ENCODE assay signal across 1 cellular context in genomic region chr7:24923172-24923865, GRCh38.
TF ChIP-seq lines count a peak whose summit lies in the region.

No MANE protein-coding gene starts in this region.

TF ChIP-seq in GM23338, 12 proteins besides CTCF, POLR2A, EP300 and RAD21 (continued from another document):
- TF ChIP-seq ZNF462 (CRISPR knock-in tag; IDR thresholded peaks at IDR 0.05) (no peak), STAT1 (IDR thresholded peaks at IDR 0.05; ENCODE audit: unreplicated experiment) (no peak), ZNF331 (CRISPR knock-in tag; IDR thresholded peaks at IDR 0.05; ENCODE audit: low read depth) (no peak), NANOG (IDR thresholded peaks at IDR 0.05; ENCODE audit: borderline replicate concordance) (no peak), REST (IDR thresholded peaks at IDR 0.05; ENCODE audit: unreplicated experiment) (no peak)
